Comparison of ENCODE assay signal across 8 cellular contexts in the genomic region with DNA sequence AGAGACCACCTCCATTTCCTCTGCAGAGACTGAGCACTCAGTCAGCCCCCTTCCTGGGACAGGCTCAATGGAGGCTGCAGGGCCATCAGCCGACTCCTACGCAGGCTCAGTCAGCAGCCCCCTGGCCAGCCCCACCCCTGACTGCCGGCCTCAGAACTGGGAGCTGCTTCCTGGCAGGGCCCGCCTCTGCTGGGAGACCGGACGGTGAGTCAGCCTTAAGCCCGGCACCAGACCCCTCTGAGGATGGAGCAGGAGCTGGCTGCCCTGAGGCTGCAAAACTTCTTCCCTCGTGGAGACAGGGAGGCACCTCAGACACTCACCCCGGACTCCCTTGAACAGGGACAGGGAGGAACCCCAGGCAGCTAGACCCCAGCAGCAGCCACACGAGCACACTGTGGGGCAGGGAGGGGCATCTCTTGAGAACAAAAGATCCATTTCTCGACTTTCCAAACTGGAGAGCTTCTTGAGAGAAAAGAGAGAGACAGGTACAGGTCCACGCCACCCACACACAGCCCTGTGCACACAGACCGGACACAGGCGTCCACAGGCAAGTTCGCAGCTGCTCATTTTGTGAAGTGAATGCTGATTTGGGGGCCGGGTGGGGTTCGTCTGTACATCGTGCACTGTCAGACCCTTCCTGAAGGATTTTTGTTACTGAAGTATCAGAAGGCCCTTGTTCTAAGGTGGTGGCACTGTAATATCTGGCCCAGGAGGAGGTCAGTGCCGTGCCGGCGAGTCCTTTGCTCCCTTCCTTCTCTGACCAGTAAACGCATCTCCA.
A peak's percentile ranks its signal among the peaks of the same experiment; 100 is the strongest.
DNase-seq lines count a peak whose midpoint lies in the region; ATAC-seq, FAIRE-seq and TF ChIP-seq lines count a peak whose summit lies in the region.

No MANE protein-coding gene starts in this region.

- FAIRE-seq in urothelium cell line (lab: Jason Lieb, UNC), result peak; percentile 95

- H3K27ac ChIP-seq in epithelial cell of prostate (peak overlapping the region; percentile 88), mucosa of rectum (ENCODE audit: low read depth in 2 of 2, low read length in 2 of 2) (peak overlapping the region; percentile 58 to 69)

- POLR2A ChIA-PET in HEK293T (lab: Yijun Ruan, JAX), result interaction anchor here (0.8 to 5.1 kb wide), 8 partner anchors 10 to 99 kb away, joined by 3 to 34 read pairs (median 7); partner anchors contain the start of gene TCF25

- no peaks in the 10 kb centered on the region for H3K9me3 ChIP-seq in mucosa of rectum (ENCODE audit: control insufficient read depth in 2 of 2, low read length in 2 of 2)

- no peak for TF ChIP-seq CTCF in AG10803 (conservative IDR thresholded peaks at IDR 0.05; ENCODE audit: low read length)

- CTCF ChIA-PET in HEK293T (lab: Yijun Ruan, JAX), result interaction anchor here (1.6 to 2.2 kb wide), 2 partner anchors 11 to 14 kb away, joined by 8 to 16 read pairs; no protein-coding TSS in a partner anchor

- peaks cover 8 to 30% of the 10 kb centered on the region in 2 donors for H3K4me1 ChIP-seq in mucosa of rectum (ENCODE audit: control insufficient read depth in 2 of 2, insufficient read depth in 2 of 2, low read length in 2 of 2)

- H3K9ac ChIP-seq in mucosa of rectum (ENCODE audit: low read depth in 1 of 2, low read length in 2 of 2), result peak overlapping the region; percentile 30 to 38

- H3K4me3 ChIP-seq in AG10803 (ENCODE audit: low read length), result peak overlapping the region; percentile 85
- H3K4me3 ChIP-seq in mucosa of rectum (ENCODE audit: low read length in 2 of 2), result peak overlapping the region; percentile 31 to 50

- H3K36me3 ChIP-seq in mucosa of rectum (ENCODE audit: control insufficient read depth in 2 of 2, insufficient read depth in 2 of 2, low read length in 2 of 2), result no peaks in the 10 kb centered on the region

- H3K27me3 ChIP-seq in mucosa of rectum (ENCODE audit: control insufficient read depth in 2 of 2, insufficient read depth in 2 of 2, low read length in 2 of 2), result peaks cover 23% of the 10 kb centered on the region in 2 donors

- ATAC-seq in GM21723 (IDR thresholded peaks at IDR 0.05; ENCODE audit: unreplicated experiment), result no peak

- DNase-seq in AG10803 (ENCODE audit: low read depth) (peak; percentile 92), HEK293T (ENCODE audit: extremely low spot score) (peak; percentile 41), SW 1271 (lab: John Stamatoyannopoulos, UW) (peak; percentile 82 to 88), epithelial cell of prostate (ENCODE audit: low read depth, low spot score) (peak; percentile 66), urothelium cell line (ENCODE audit: low spot score) (peak; percentile 95), cerebellar nuclear complex (lab: John Stamatoyannopoulos, UW) (no peak)

TF ChIP-seq in HEK293T, 16 proteins besides CTCF, POLR2A, EP300 and RAD21:
- no peak for TF ChIP-seq CTBP1 (IDR thresholded peaks at IDR 0.05; ENCODE audit: borderline replicate concordance)
- no peak for TF ChIP-seq L3MBTL2 (conservative IDR thresholded peaks at IDR 0.05)
- TF ChIP-seq LEF1 (IDR thresholded peaks at IDR 0.05; ENCODE audit: borderline replicate concordance), result no peak
- TF ChIP-seq ZNF384 (IDR thresholded peaks at IDR 0.05), result no peak
- TF ChIP-seq ARNT (IDR thresholded peaks at IDR 0.05), result no peak
- no peak for TF ChIP-seq TARDBP (IDR thresholded peaks at IDR 0.05)
- TF ChIP-seq NFRKB (IDR thresholded peaks at IDR 0.05), result no peak
- TF ChIP-seq SP1 (IDR thresholded peaks at IDR 0.05), result no peak
- no peak for TF ChIP-seq FOXA1 (IDR thresholded peaks at IDR 0.05)
- TF ChIP-seq FOXM1 (IDR thresholded peaks at IDR 0.05; ENCODE audit: borderline replicate concordance), result no peak
- TF ChIP-seq, protein P1, sequence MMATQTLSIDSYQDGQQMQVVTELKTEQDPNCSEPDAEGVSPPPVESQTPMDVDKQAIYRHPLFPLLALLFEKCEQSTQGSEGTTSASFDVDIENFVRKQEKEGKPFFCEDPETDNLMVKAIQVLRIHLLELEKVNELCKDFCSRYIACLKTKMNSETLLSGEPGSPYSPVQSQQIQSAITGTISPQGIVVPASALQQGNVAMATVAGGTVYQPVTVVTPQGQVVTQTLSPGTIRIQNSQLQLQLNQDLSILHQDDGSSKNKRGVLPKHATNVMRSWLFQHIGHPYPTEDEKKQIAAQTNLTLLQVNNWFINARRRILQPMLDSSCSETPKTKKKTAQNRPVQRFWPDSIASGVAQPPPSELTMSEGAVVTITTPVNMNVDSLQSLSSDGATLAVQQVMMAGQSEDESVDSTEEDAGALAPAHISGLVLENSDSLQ (IDR thresholded peaks at IDR 0.05), result no peak

Comparison
In these comparisons a context has a peak if more than half of its experiments do, and no peak if none do; other contexts are left out.
1. DNase-seq: peak in AG10803 (single experiment), HEK293T (single experiment), SW 1271 (2 of 2), epithelial cell of prostate (single experiment) and urothelium cell line (single experiment); none in cerebellar nuclear complex (0 of 2).